In the genomic region with DNA sequence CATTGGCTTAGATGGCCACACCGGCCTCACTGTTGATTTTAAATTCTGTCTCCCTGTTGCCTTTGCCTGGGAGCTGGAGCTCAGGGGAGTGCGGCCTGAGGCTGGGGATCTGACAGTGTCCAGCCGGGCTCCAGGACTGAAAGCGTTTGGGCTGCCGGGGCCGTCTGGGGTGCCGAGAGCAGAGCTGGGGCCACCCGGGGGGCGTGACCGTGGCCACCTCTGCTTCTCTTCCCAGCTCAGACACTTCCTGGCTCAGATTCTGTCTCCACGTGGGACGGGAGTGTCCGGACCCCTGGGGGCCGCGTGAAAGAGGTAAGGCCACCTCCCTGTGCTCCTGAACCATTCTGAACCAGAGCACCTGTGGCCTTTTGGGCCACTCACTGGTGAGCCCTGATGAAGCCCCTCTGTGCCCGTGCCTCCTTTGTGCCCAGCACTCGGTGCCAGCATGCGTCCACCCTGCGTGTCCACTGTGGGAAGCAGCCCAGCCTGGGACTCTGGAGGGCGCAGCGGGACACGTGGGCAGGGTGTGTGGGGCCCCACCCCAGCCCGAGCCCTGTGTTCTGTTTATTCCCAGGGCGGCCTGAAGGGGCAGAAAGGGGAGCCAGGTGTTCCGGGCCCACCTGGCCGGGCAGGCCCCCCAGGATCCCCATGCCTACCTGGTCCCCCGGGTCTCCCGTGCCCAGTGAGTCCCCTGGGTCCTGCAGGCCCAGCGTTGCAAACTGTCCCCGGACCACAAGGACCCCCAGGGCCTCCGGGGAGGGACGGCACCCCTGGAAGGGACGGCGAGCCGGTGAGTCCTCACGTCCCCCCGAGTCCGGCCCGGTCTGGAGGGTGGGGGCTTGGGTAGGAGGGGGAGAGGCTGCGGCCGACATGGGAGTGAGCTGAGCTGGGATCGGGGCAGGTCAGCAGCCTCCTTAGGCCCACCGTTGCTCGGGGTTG, we compare ENCODE assay signal across 10 cellular contexts.
DNase-seq lines count a peak whose midpoint lies in the region; ATAC-seq and TF ChIP-seq lines count a peak whose summit lies in the region.
"Had no signal": no experiment of that assay in that cellular context is flagged by ENCODE, and none has a peak within 500 bp of the region (broad histone marks: within the 10 kb centered on the region; RNA-seq: fewer than 3 reads in every experiment).

No MANE protein-coding gene starts in this region.

- intact Hi-C loops in transverse colon (cut with DNase I; ENCODE audit: low total_unique reads) (no loop called here), A673 (cut with micrococcal nuclease; ENCODE audit: unreplicated experiment) (no loop called here), PC-9 (cut with micrococcal nuclease; ENCODE audit: unreplicated experiment) (no loop called here)

- H3K36me3 ChIP-seq in transverse colon (no peaks in the 10 kb centered on the region), A673 (ENCODE audit: insufficient read depth, low read length, poor library complexity, severe bottlenecking) (no peaks in the 10 kb centered on the region), PC-9 (ENCODE audit: low read depth) (no peaks in the 10 kb centered on the region)

- 50 to 58% methylated on average over 1 to 40 of the region's 44 CpGs for WGBS in transverse colon (ENCODE audit: low coverage in 1 of 2), 2 donors

- H3K4me3 Mint-ChIP-seq in activated T-cell treated with anti-CD3 and anti-CD28 coated beads, Interleukin-2, amount 50 U/mL, for 24 hours = peak overlapping the region; percentile 70
- H3K4me3 Mint-ChIP-seq in brain (no peak overlapping the region), memory B cell (peak overlapping the region; percentile 86)

- peaks cover 20% of the 10 kb centered on the region for H3K4me1 Mint-ChIP-seq in activated T-cell treated with anti-CD3 and anti-CD28 coated beads, Interleukin-2, amount 50 U/mL, for 24 hours (ENCODE audit: low read depth)
- H3K4me1 Mint-ChIP-seq in brain (peaks cover 7% of the 10 kb centered on the region), memory B cell (peaks cover 28% of the 10 kb centered on the region)

- no peaks in the 10 kb centered on the region for H4K20me1 ChIP-seq in PC-9 (ENCODE audit: insufficient read depth)

- no peak for DNase-seq in activated T-cell treated with anti-CD3 and anti-CD28 coated beads, Interleukin-2, amount 50 U/mL, for 24 hours
- DNase-seq in activated T-cell treated with anti-CD3 and anti-CD28 coated beads, Interleukin-2, amount 50 U/mL, for 48 hours = no peak
- DNase-seq in memory B cell (ENCODE audit: low spot score in 2 of 2) (no peak), transverse colon (no peak), A673 (ENCODE audit: low spot score) (no peak), PC-9 (no peak), iPS-NIHi11 (ENCODE audit: low spot score) (no peak)

- BruUV-seq in A673 (replicated peaks; lab: Mats Ljungman, UMichigan) = no TSS peak
- no TSS peak for BruUV-seq in PC-9 (replicated peaks; lab: Mats Ljungman, UMichigan)

- H3K9me3 ChIP-seq in transverse colon = no peaks in the 10 kb centered on the region
- no peaks in the 10 kb centered on the region for H3K9me3 ChIP-seq in A673 (ENCODE audit: low read depth, low read length, poor library complexity, severe bottlenecking)
- H3K9me3 ChIP-seq in PC-9 (ENCODE audit: insufficient read depth, low read depth) = no peaks in the 10 kb centered on the region
- H3K9me3 ChIP-seq: SJSA1 had no signal

- no peak overlapping the region for H2AFZ ChIP-seq in PC-9

- POLR2A ChIA-PET in A673 (lab: Charles Lee; ENCODE audit: low non-redundant PET) = no interaction called here
- POLR2A ChIA-PET in PC-9 (lab: Charles Lee; ENCODE audit: unreplicated experiment) = no interaction called here

- H3K27me3 Mint-ChIP-seq in activated T-cell treated with anti-CD3 and anti-CD28 coated beads, Interleukin-2, amount 50 U/mL, for 24 hours = no peaks in the 10 kb centered on the region
- H3K27me3 Mint-ChIP-seq in brain (no peaks in the 10 kb centered on the region), memory B cell (peaks cover 9% of the 10 kb centered on the region)

- no peak for ATAC-seq in memory B cell (ENCODE audit: low read depth)

- no peaks in the 10 kb centered on the region for H3K9me2 ChIP-seq in PC-9 (ENCODE audit: insufficient read depth)

- H3K4me2 ChIP-seq in PC-9 = no peak overlapping the region

- peaks cover 7 to 16% (median 14%) of the 10 kb centered on the region in 4 donors for H3K4me1 ChIP-seq in transverse colon
- H3K4me1 ChIP-seq in A673 (ENCODE audit: insufficient read depth, low read length, poor library complexity, severe bottlenecking) = peaks cover 4% of the 10 kb centered on the region
- H3K4me1 ChIP-seq in PC-9 (replicated peaks; ENCODE audit: insufficient read depth) = no peaks in the 10 kb centered on the region

- H3K4me3 ChIP-seq in transverse colon = peak overlapping the region in 1 of 4 donors; percentile 35
- no peak overlapping the region for H3K4me3 ChIP-seq in A673 (ENCODE audit: low read depth, low read length, poor library complexity, severe bottlenecking)
- H3K4me3 ChIP-seq in PC-9 = no peak overlapping the region
- H3K4me3 ChIP-seq: lung, SJSA1 had no signal

- no peaks in the 10 kb centered on the region for H3K36me3 Mint-ChIP-seq in activated T-cell treated with anti-CD3 and anti-CD28 coated beads, Interleukin-2, amount 50 U/mL, for 24 hours (ENCODE audit: low read depth)
- H3K36me3 Mint-ChIP-seq in brain (peaks cover 5% of the 10 kb centered on the region), memory B cell (peaks cover 4% of the 10 kb centered on the region)

- TF ChIP-seq POLR2A in transverse colon (IDR thresholded peaks at IDR 0.05) = no peak

- H3K27me3 ChIP-seq in transverse colon (no peaks in the 10 kb centered on the region), A673 (replicated peaks; ENCODE audit: insufficient read depth, low read depth, low read length, poor library complexity) (no peaks in the 10 kb centered on the region), PC-9 (ENCODE audit: insufficient read depth, low read depth) (no peaks in the 10 kb centered on the region)
- H3K27me3 ChIP-seq: SJSA1 had no signal

- in situ Hi-C loops in transverse colon (cut with MboI; ENCODE audit: low pct_ligation_motif_present in 1 of 4, low pct_unique_long_range_greater_than_20kb in 1 of 4, low sequenced_read_pairs in 3 of 4) = loop anchor here in 1 of 4 donors (10.0 kb wide), 1 partner anchor 117 kb away; no protein-coding TSS in a partner anchor

- CTCF ChIA-PET in A673 (lab: Charles Lee) = interaction anchor here (0.6 kb wide), 1 partner anchor 855 kb away, joined by 5 read pairs; no protein-coding TSS in a partner anchor
- CTCF ChIA-PET in PC-9 (lab: Charles Lee) = no interaction called here

- peak overlapping the region; percentile 93 for H3K27ac Mint-ChIP-seq in activated T-cell treated with anti-CD3 and anti-CD28 coated beads, Interleukin-2, amount 50 U/mL, for 24 hours
- peak overlapping the region; percentile 16 to 80 (median 46) for H3K27ac Mint-ChIP-seq in brain
- H3K27ac Mint-ChIP-seq in memory B cell = peak overlapping the region; percentile 60

- peaks cover 4% of the 10 kb centered on the region; the same call in 1 of the 2 replicates for H3F3A ChIP-seq in PC-9 (ENCODE audit: insufficient read depth, low read depth)

- H3K27ac ChIP-seq in transverse colon (peak overlapping the region; percentile 3 to 56 (median 46)), A673 (ENCODE audit: low read depth, low read length, poor library complexity, severe bottlenecking) (no peak overlapping the region), PC-9 (no peak overlapping the region)
- H3K27ac ChIP-seq: SJSA1 had no signal

- TF ChIP-seq EP300 in transverse colon (IDR thresholded peaks at IDR 0.05; ENCODE audit: low read depth) = no peak

- H3K9me3 Mint-ChIP-seq in activated T-cell treated with anti-CD3 and anti-CD28 coated beads, Interleukin-2, amount 50 U/mL, for 24 hours = no peaks in the 10 kb centered on the region
- H3K9me3 Mint-ChIP-seq in brain (no peaks in the 10 kb centered on the region), memory B cell (no peaks in the 10 kb centered on the region)

- H3K79me2 ChIP-seq in PC-9 (ENCODE audit: low read depth) = no peaks in the 10 kb centered on the region

- no peak for TF ChIP-seq CTCF in brain (conservative IDR thresholded peaks at IDR 0.05)
- no peak for TF ChIP-seq CTCF in transverse colon (IDR thresholded peaks at IDR 0.05)
- no peak for TF ChIP-seq CTCF in A673 (conservative IDR thresholded peaks at IDR 0.05; ENCODE audit: low read depth, low read length)
- no peak for TF ChIP-seq CTCF in PC-9 (conservative IDR thresholded peaks at IDR 0.05)

Comparison
In these comparisons a context has a peak if more than half of its experiments do, and no peak if none do; other contexts are left out.
1. H3K4me3 Mint-ChIP-seq: peak in activated T-cell treated with anti-CD3 and anti-CD28 coated beads, Interleukin-2, amount 50 U/mL, for 24 hours (single experiment) and memory B cell (single experiment); none in brain (0 of 5).
2. H3K27ac ChIP-seq: peak in transverse colon (4 of 4); none in A673 (single experiment) and PC-9 (single experiment).
3. Peak in every context shown above with its lines, with median percentiles within 50 percentile points of each other: H3K27ac Mint-ChIP-seq.